Comparison of ENCODE assay signal across 1 cellular context in genomic region chr3:46934508-46935167, GRCh38.
TF ChIP-seq lines count a peak whose summit lies in the region.

No MANE protein-coding gene starts in this region.

TF ChIP-seq in H1, 55 proteins besides CTCF, POLR2A, EP300 and RAD21 (continued from another document):
- TF ChIP-seq GTF2F1 (IDR thresholded peaks at IDR 0.05; ENCODE audit: borderline replicate concordance, low read depth, low read length): no peak
- no peak for TF ChIP-seq EGR1 (IDR thresholded peaks at IDR 0.05; ENCODE audit: borderline replicate concordance, low read depth, low read length)
- no peak for TF ChIP-seq POU5F1 (IDR thresholded peaks at IDR 0.05; ENCODE audit: low read depth, low read length)
- no peak for TF ChIP-seq PHF8 (conservative IDR thresholded peaks at IDR 0.05; ENCODE audit: low read depth, low read length)
- no peak for TF ChIP-seq NRF1 (IDR thresholded peaks at IDR 0.05; ENCODE audit: low read depth, low read length)
- no peak for TF ChIP-seq SIRT6 (IDR thresholded peaks at IDR 0.05; ENCODE audit: low read length)
- TF ChIP-seq RBBP5 (IDR thresholded peaks at IDR 0.05; ENCODE audit: borderline replicate concordance, low read depth, low read length): no peak
- no peak for TF ChIP-seq ZNF274 (IDR thresholded peaks at IDR 0.05; ENCODE audit: borderline replicate concordance, extremely low read depth, low read length)
- no peak for TF ChIP-seq SIN3A (conservative IDR thresholded peaks at IDR 0.05 in 1 of 2, IDR thresholded peaks at IDR 0.05 in 1 of 2; ENCODE audit: low read depth in 1 of 2, low read length in 2 of 2)
